19 cellular contexts compared by ENCODE assay signal in the genomic region with DNA sequence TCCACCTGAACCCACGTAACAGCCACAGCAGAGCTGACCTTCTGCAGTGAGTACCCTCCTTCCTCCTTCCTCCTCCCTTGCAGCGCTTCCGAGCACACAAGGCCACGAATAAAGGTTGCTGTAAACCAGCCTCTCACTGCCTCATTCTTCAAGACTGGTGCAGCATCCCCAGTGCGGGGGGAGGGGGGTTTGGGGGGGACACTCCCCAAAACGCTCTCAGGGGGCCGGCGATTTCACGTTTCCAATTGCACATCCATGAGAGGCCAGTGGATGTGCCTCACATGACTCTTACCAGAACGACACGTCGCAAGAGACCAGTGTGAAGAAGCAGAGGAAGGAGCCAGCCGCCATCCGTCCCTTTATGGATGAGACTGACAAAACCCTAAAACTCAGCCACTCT. TPM values are rescaled to one million over a fixed set of nuclear protein-coding genes. Genes with fewer than 3 reads are reported as not detected.
A peak's percentile ranks its signal among the peaks of the same experiment; 100 is the strongest.
DNase-seq lines count a peak whose midpoint lies in the region; ATAC-seq and TF ChIP-seq lines count a peak whose summit lies in the region.
"Had no signal": no experiment of that assay in that cellular context is flagged by ENCODE, and none has a peak within 500 bp of the region (broad histone marks: within the 10 kb centered on the region; RNA-seq: fewer than 3 reads in every experiment).

No MANE protein-coding gene starts in this region.

- WGBS in stomach, 5 donors = 81 to 89% (median 86%) methylated on average over 13 to 14 of the region's 14 CpGs

- H3K9me3 ChIP-seq in neural progenitor cell (ENCODE audit: low read depth) = no peaks in the 10 kb centered on the region
- no peaks in the 10 kb centered on the region for H3K9me3 ChIP-seq in stomach
- H3K9me3 ChIP-seq: SJCRH30 had no signal

- H3K4me3 ChIP-seq in neural progenitor cell (no peak overlapping the region), stomach (no peak overlapping the region)
- H3K4me3 ChIP-seq: SJCRH30 had no signal

- peaks cover 29% of the 10 kb centered on the region for H3F3A ChIP-seq in neural progenitor cell (ENCODE audit: low read depth)

- H3K4me1 Mint-ChIP-seq in neural progenitor cell = peaks cover 36% of the 10 kb centered on the region
- peaks cover 27% of the 10 kb centered on the region for H3K4me1 Mint-ChIP-seq in stimulated activated effector memory CD8-positive, alpha-beta T cell treated with anti-CD3 and anti-CD28 coated beads, Interleukin-12 subunit alpha, Interleukin-12 subunit beta, amount 100 ng/mL, for 72 hours

- H3K27ac ChIP-seq in neural progenitor cell (peak overlapping the region; percentile 27), stomach (no peak overlapping the region)
- H3K27ac ChIP-seq: 22Rv1, RWPE1, SJCRH30 had no signal

- H3K36me3 Mint-ChIP-seq in neural progenitor cell = peaks cover 24% of the 10 kb centered on the region
- peaks cover 28% of the 10 kb centered on the region for H3K36me3 Mint-ChIP-seq in stimulated activated effector memory CD8-positive, alpha-beta T cell treated with anti-CD3 and anti-CD28 coated beads, Interleukin-12 subunit alpha, Interleukin-12 subunit beta, amount 100 ng/mL, for 72 hours

- H3K27me3 ChIP-seq in neural progenitor cell (no peaks in the 10 kb centered on the region), stomach (no peaks in the 10 kb centered on the region)
- H3K27me3 ChIP-seq: SJCRH30 had no signal

- peak; percentile 53 for DNase-seq in activated effector memory CD4-positive, alpha-beta T cell treated with anti-CD3 and anti-CD28 coated beads, Interleukin-2, amount 50 U/mL, for 16 hours
- no peak for DNase-seq in activated effector memory CD4-positive, alpha-beta T cell treated with Interleukin-2 at 50 U/mL for 16 hours
- DNase-seq in ecto neural progenitor cell (ENCODE audit: low spot score) (peak; percentile 34), neural progenitor cell (ENCODE audit: low spot score) (no peak), stomach (peak; percentile 20), putamen (ENCODE audit: low spot score) (no peak)
- DNase-seq in stimulated activated effector memory CD8-positive, alpha-beta T cell treated with anti-CD3 and anti-CD28 coated beads, Interleukin-12 subunit alpha, Interleukin-12 subunit beta, amount 100 ng/mL, for 72 hours (ENCODE audit: low spot score in 2 of 2) = no peak
- DNase-seq: CD4-positive, alpha-beta T cell; DMS79; MV-4-11; NCI-H1417 treated with DMSO at 0.1 percent for 48 hours; NCI-H2029 treated with DMSO at 0.1 percent for 48 hours; NCI-H748 treated with DMSO at 0.1 percent for 48 hours; PC-3; SJCRH30 had no signal

- H3K4me3 Mint-ChIP-seq in neural progenitor cell = no peak overlapping the region
- H3K4me3 Mint-ChIP-seq in stimulated activated effector memory CD8-positive, alpha-beta T cell treated with anti-CD3 and anti-CD28 coated beads, Interleukin-12 subunit alpha, Interleukin-12 subunit beta, amount 100 ng/mL, for 72 hours = no peak overlapping the region
- H3K4me3 Mint-ChIP-seq: B cell; CD4-positive, alpha-beta T cell had no signal

- H3K79me2 ChIP-seq in neural progenitor cell (ENCODE audit: low read depth) = peaks cover 95% of the 10 kb centered on the region

- H3K36me3 ChIP-seq in neural progenitor cell = no peaks in the 10 kb centered on the region
- H3K36me3 ChIP-seq in stomach = peaks cover 0 to 14% (median 11%) of the 10 kb centered on the region in 4 donors

- no peak overlapping the region for H3K4me2 ChIP-seq in neural progenitor cell

- H3K4me1 ChIP-seq in neural progenitor cell (peaks cover 28% of the 10 kb centered on the region), stomach (peaks cover 43 to 69% (median 61%) of the 10 kb centered on the region in 4 donors)

- peaks cover 2% of the 10 kb centered on the region for H3K27me3 Mint-ChIP-seq in neural progenitor cell (ENCODE audit: insufficient read depth, low read depth)
- H3K27me3 Mint-ChIP-seq: B cell; CD4-positive, alpha-beta T cell had no signal

- TF ChIP-seq CTCF in neural progenitor cell (IDR thresholded peaks at IDR 0.05) (no peak), stomach (IDR thresholded peaks at IDR 0.05) (no peak)

- H4K20me1 ChIP-seq in neural progenitor cell (ENCODE audit: low read depth) = peaks cover 23% of the 10 kb centered on the region

- H3K27ac Mint-ChIP-seq in neural progenitor cell = peak overlapping the region; percentile 25
- no peak overlapping the region for H3K27ac Mint-ChIP-seq in stimulated activated effector memory CD8-positive, alpha-beta T cell treated with anti-CD3 and anti-CD28 coated beads, Interleukin-12 subunit alpha, Interleukin-12 subunit beta, amount 100 ng/mL, for 72 hours
- H3K27ac Mint-ChIP-seq: B cell; CD4-positive, alpha-beta T cell had no signal

- TF ChIP-seq EP300 in stomach (IDR thresholded peaks at IDR 0.05) = no peak

- intact Hi-C loops in stomach (cut with DNase I; ENCODE audit: low total_unique reads) = no loop called here

- ATAC-seq in HG02973 (IDR thresholded peaks at IDR 0.05; ENCODE audit: unreplicated experiment) = no peak
- ATAC-seq in stimulated activated effector memory CD8-positive, alpha-beta T cell treated with anti-CD3 and anti-CD28 coated beads, Interleukin-12 subunit alpha, Interleukin-12 subunit beta, amount 100 ng/mL, for 72 hours = no peak
- ATAC-seq: PC-3 had no signal

- no peak for TF ChIP-seq POLR2A in stomach (IDR thresholded peaks at IDR 0.05)

- H3K9ac ChIP-seq in neural progenitor cell = no peak overlapping the region

- H3K9me3 Mint-ChIP-seq in neural progenitor cell = no peaks in the 10 kb centered on the region
- H3K9me3 Mint-ChIP-seq in stimulated activated effector memory CD8-positive, alpha-beta T cell treated with anti-CD3 and anti-CD28 coated beads, Interleukin-12 subunit alpha, Interleukin-12 subunit beta, amount 100 ng/mL, for 72 hours = no peaks in the 10 kb centered on the region
- H3K9me3 Mint-ChIP-seq: CD4-positive, alpha-beta T cell had no signal

- H2AFZ ChIP-seq in neural progenitor cell (replicated peaks) = no peak overlapping the region

RNA-seq across cellular contexts. Expression of a gene that starts 5.2 kb away (rescaled TPM):
- total RNA-seq in neural progenitor cell (ENCODE audit: low replicate concordance) (25.6 and 31.8 TPM in 2 replicates), stomach (10 to 100 TPM; 17.7 to 69.4 (median 23.7) TPM)
- polyA plus RNA-seq in stomach = 10 to 100 TPM; 11.2 to 19.6 (median 12.9) TPM

RNA-seq across cellular contexts. Expression of a gene that starts 5.2 kb away (rescaled TPM):
- total RNA-seq in neural progenitor cell (ENCODE audit: low replicate concordance) = 36.9 and 37.0 TPM in 2 replicates
- total RNA-seq in stomach = 10 to 100 TPM; 11.1 to 61.4 (median 31.2) TPM
- 10 to 100 TPM; 10.9 to 20.2 (median 13.9) TPM for polyA plus RNA-seq in stomach

Comparison
In these comparisons a context has a peak if more than half of its experiments do, and no peak if none do; other contexts are left out.
1. DNase-seq: peak in activated effector memory CD4-positive, alpha-beta T cell treated with anti-CD3 and anti-CD28 coated beads, Interleukin-2, amount 50 U/mL, for 16 hours (single experiment), ecto neural progenitor cell (single experiment) and stomach (single experiment); none in activated effector memory CD4-positive, alpha-beta T cell treated with Interleukin-2 at 50 U/mL for 16 hours (single experiment), neural progenitor cell (single experiment), putamen (single experiment) and stimulated activated effector memory CD8-positive, alpha-beta T cell treated with anti-CD3 and anti-CD28 coated beads, Interleukin-12 subunit alpha, Interleukin-12 subunit beta, amount 100 ng/mL, for 72 hours (0 of 2).